2 cellular contexts compared by ENCODE assay signal in genomic region chr11:118778898-118779297, GRCh38.
A peak's percentile ranks its signal among the peaks of the same experiment; 100 is the strongest.
TF ChIP-seq lines count a peak whose summit lies in the region.

No MANE protein-coding gene starts in this region.

TF ChIP-seq in liver, 16 proteins besides CTCF, POLR2A, EP300 and RAD21:
- TF ChIP-seq FOXA2 (IDR thresholded peaks at IDR 0.05) (no peak), ZBTB33 (IDR thresholded peaks at IDR 0.05) (no peak), NR2F2 (IDR thresholded peaks at IDR 0.05) (peak; percentile 87), ATF3 (IDR thresholded peaks at IDR 0.05) (no peak), SP1 (IDR thresholded peaks at IDR 0.05) (peak; percentile 34), HNF4G (IDR thresholded peaks at IDR 0.05) (no peak), TAF1 (conservative IDR thresholded peaks at IDR 0.05) (no peak), MAX (IDR thresholded peaks at IDR 0.05) (peak; percentile 12), REST (IDR thresholded peaks at IDR 0.05) (no peak), FOXA1 (IDR thresholded peaks at IDR 0.05) (no peak), GABPA (IDR thresholded peaks at IDR 0.05 in 1 of 2, conservative IDR thresholded peaks at IDR 0.05 in 1 of 2) (no peak), YY1 (IDR thresholded peaks at IDR 0.05) (no peak), EGR1 (IDR thresholded peaks at IDR 0.05; ENCODE audit: low read depth in 2 of 2) (no peak), JUND (IDR thresholded peaks at IDR 0.05) (no peak), HNF4A (conservative IDR thresholded peaks at IDR 0.05) (peak; percentile 40 to 56), RXRA (IDR thresholded peaks at IDR 0.05) (peak; percentile 79 to 91)
TF ChIP-seq in liver: peak in this region for 5.

TF ChIP-seq in HepG2, 621 proteins besides CTCF, POLR2A, EP300 and RAD21:
- no peak for TF ChIP-seq ZNF75D (CRISPR knock-in tag; IDR thresholded peaks at IDR 0.05; ENCODE audit: borderline replicate concordance)
- TF ChIP-seq FOXO1 (CRISPR knock-in tag; IDR thresholded peaks at IDR 0.05) = no peak
- TF ChIP-seq ZNF703 (CRISPR knock-in tag; IDR thresholded peaks at IDR 0.05; ENCODE audit: borderline replicate concordance) = no peak
- no peak for TF ChIP-seq CREM (IDR thresholded peaks at IDR 0.05)
- no peak for TF ChIP-seq CREM (CRISPR knock-in tag; IDR thresholded peaks at IDR 0.05)
- TF ChIP-seq ZNF614 (CRISPR knock-in tag; IDR thresholded peaks at IDR 0.05; ENCODE audit: borderline replicate concordance) = no peak
- TF ChIP-seq HNF4G (IDR thresholded peaks at IDR 0.05; ENCODE audit: borderline replicate concordance, low read depth, low read length) = no peak
- no peak for TF ChIP-seq HNF4G (CRISPR knock-in tag; IDR thresholded peaks at IDR 0.05; ENCODE audit: borderline replicate concordance, low read depth)
- no peak for TF ChIP-seq JARID2 (CRISPR knock-in tag; IDR thresholded peaks at IDR 0.05; ENCODE audit: insufficient replicate concordance)
- TF ChIP-seq ZNF260 (CRISPR knock-in tag; IDR thresholded peaks at IDR 0.05; ENCODE audit: borderline replicate concordance, low read depth) = no peak
- no peak for TF ChIP-seq IRF9 (CRISPR knock-in tag; IDR thresholded peaks at IDR 0.05; ENCODE audit: borderline replicate concordance)
- no peak for TF ChIP-seq CEBPB (IDR thresholded peaks at IDR 0.05; ENCODE audit: borderline replicate concordance, low read depth, low read length)
- no peak for TF ChIP-seq ZNF513 (CRISPR knock-in tag; conservative IDR thresholded peaks at IDR 0.05)
- no peak for TF ChIP-seq HINFP (CRISPR knock-in tag; IDR thresholded peaks at IDR 0.05; ENCODE audit: low read depth)
- no peak for TF ChIP-seq CCAR2 (optimal IDR thresholded peaks at IDR 0.05; ENCODE audit: low read depth, low read length)
- TF ChIP-seq ZNF205 (CRISPR knock-in tag; IDR thresholded peaks at IDR 0.05) = no peak
- no peak for TF ChIP-seq RFX3 (CRISPR knock-in tag; IDR thresholded peaks at IDR 0.05)
- TF ChIP-seq ZNF281 (CRISPR knock-in tag; IDR thresholded peaks at IDR 0.05; ENCODE audit: borderline replicate concordance) = no peak
- TF ChIP-seq ZNF225 (CRISPR knock-in tag; IDR thresholded peaks at IDR 0.05) = no peak
- TF ChIP-seq SIN3B (IDR thresholded peaks at IDR 0.05; ENCODE audit: low read length) = no peak
- TF ChIP-seq KDM2A (CRISPR knock-in tag; IDR thresholded peaks at IDR 0.05; ENCODE audit: borderline replicate concordance, low read depth) = no peak
- TF ChIP-seq CEBPG (CRISPR knock-in tag; IDR thresholded peaks at IDR 0.05) = no peak
